ENCODE assay signal across 1 cellular context in the genomic region with DNA sequence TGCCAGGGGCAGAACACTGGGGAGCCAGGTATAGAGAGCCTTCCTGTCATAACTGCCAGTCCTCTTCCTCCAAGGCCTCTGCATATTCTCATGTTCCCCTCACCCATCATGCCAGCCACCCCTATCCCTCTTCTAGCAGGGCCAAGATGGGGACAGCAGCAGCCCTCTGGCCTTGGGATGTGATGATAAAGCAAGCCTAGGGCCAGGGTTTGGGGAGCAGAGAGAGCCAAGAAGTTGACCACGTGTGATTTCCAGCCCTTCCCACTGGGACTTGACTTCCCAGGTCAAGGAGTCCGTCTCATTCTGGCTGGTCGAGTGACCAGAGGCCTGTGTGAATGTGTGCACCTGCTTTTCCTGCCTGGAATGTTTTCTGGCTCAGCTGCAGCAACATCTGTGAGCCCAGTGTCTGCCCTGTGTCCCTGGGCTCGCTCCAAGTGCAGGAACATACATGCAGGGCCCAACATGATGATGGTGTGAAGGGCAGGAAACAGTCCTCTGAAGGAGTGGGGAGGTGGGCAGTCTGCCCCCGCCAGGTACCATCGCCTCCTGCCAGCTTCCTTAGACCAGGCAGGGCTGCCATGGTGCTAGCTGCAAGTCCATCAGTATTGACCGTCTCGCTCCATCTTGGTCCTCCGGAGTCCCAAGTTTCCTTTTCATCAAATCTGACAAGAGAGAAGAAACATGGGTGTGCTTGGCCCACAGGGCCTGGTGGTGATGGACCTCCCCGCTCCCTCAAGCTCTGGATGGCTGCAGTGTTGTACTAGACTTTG.
TF ChIP-seq lines count a peak whose summit lies in the region.

No MANE protein-coding gene starts in this region.

TF ChIP-seq in WTC11, 78 proteins besides CTCF, POLR2A, EP300 and RAD21:
- TF ChIP-seq ZNF396 (CRISPR knock-in tag; IDR thresholded peaks at IDR 0.05; ENCODE audit: borderline replicate concordance) (no peak), TCF7 (CRISPR knock-in tag; IDR thresholded peaks at IDR 0.05; ENCODE audit: low read depth) (no peak), ZNF121 (CRISPR knock-in tag; IDR thresholded peaks at IDR 0.05) (no peak)
